1 cellular context compared by ENCODE assay signal in genomic region chr17:73798111-73798748, GRCh38.
TF ChIP-seq lines count a peak whose summit lies in the region.

No MANE protein-coding gene starts in this region.

TF ChIP-seq in HepG2, 621 proteins besides CTCF, POLR2A, EP300 and RAD21 (continued from another document and continues in another):
- TF ChIP-seq ZNF646 (CRISPR knock-in tag; IDR thresholded peaks at IDR 0.05) (peak; percentile 19; the same call in 1 of the 2 replicates), NFE2L2 (IDR thresholded peaks at IDR 0.05; ENCODE audit: low read length) (peak; percentile 90), ARNT2 (CRISPR knock-in tag; IDR thresholded peaks at IDR 0.05; ENCODE audit: low read depth) (no peak), KDM5B (CRISPR knock-in tag; IDR thresholded peaks at IDR 0.05; ENCODE audit: borderline replicate concordance) (no peak), ZBTB21 (CRISPR knock-in tag; IDR thresholded peaks at IDR 0.05) (no peak; the same call in 1 of the 2 replicates), RAD51 (IDR thresholded peaks at IDR 0.05; ENCODE audit: borderline replicate concordance) (no peak), ZNF431 (CRISPR knock-in tag; IDR thresholded peaks at IDR 0.05; ENCODE audit: borderline replicate concordance, low read depth) (no peak), PHF5A (CRISPR knock-in tag; IDR thresholded peaks at IDR 0.05; ENCODE audit: low read depth, unreplicated experiment) (peak; percentile 47), ZNF7 (CRISPR knock-in tag; IDR thresholded peaks at IDR 0.05) (no peak), ZSCAN25 (CRISPR knock-in tag; IDR thresholded peaks at IDR 0.05) (peak; percentile 54; the same call in 1 of the 2 replicates), TCF7 (IDR thresholded peaks at IDR 0.05; ENCODE audit: low read depth) (peak; percentile 95), ZNF260 (CRISPR knock-in tag; IDR thresholded peaks at IDR 0.05; ENCODE audit: borderline replicate concordance, low read depth) (no peak), ZC3H13 (CRISPR knock-in tag; IDR thresholded peaks at IDR 0.05) (no peak), DMAP1 (CRISPR knock-in tag; IDR thresholded peaks at IDR 0.05) (peak; percentile 77), ZHX1 (CRISPR knock-in tag; IDR thresholded peaks at IDR 0.05; ENCODE audit: low read depth) (peak; percentile 60; the same call in 1 of the 2 replicates), SRY (CRISPR knock-in tag; IDR thresholded peaks at IDR 0.05) (no peak), CREB1 (IDR thresholded peaks at IDR 0.05) (no peak), CREB1 (CRISPR knock-in tag; IDR thresholded peaks at IDR 0.05) (peak; percentile 63; the same call in 1 of the 2 replicates), ATAD3A (CRISPR knock-in tag; IDR thresholded peaks at IDR 0.05) (no peak), DDIT3 (CRISPR knock-in tag; IDR thresholded peaks at IDR 0.05) (peak; percentile 74; the same call in 1 of the 2 replicates), ZNF619 (CRISPR knock-in tag; IDR thresholded peaks at IDR 0.05) (peak; percentile 66; the same call in 1 of the 2 replicates), MIER2 (CRISPR knock-in tag; IDR thresholded peaks at IDR 0.05) (peak; percentile 91), ZNF124 (CRISPR knock-in tag; IDR thresholded peaks at IDR 0.05) (peak; percentile 90), MTERF4 (CRISPR knock-in tag; IDR thresholded peaks at IDR 0.05) (no peak), HNF4G (IDR thresholded peaks at IDR 0.05; ENCODE audit: borderline replicate concordance, low read depth, low read length) (peak; percentile 100), HNF4G (CRISPR knock-in tag; IDR thresholded peaks at IDR 0.05; ENCODE audit: borderline replicate concordance, low read depth) (peak; percentile 98), PRMT3 (CRISPR knock-in tag; IDR thresholded peaks at IDR 0.05; ENCODE audit: borderline replicate concordance, low read depth) (0 out of 2 replicates have a peak, but pooled peaks have one; percentile 64), SRF (IDR thresholded peaks at IDR 0.05; ENCODE audit: low read depth, low read length) (0 out of 2 replicates have a peak, but pooled peaks have one; percentile 31), FOXA3 (CRISPR knock-in tag; IDR thresholded peaks at IDR 0.05) (peak; percentile 98), ZFP36L2 (CRISPR knock-in tag; IDR thresholded peaks at IDR 0.05) (no peak), EED (CRISPR knock-in tag; IDR thresholded peaks at IDR 0.05) (no peak), CREM (IDR thresholded peaks at IDR 0.05) (peak; percentile 94), CREM (CRISPR knock-in tag; IDR thresholded peaks at IDR 0.05) (no peak), ZSCAN31 (CRISPR knock-in tag; IDR thresholded peaks at IDR 0.05; ENCODE audit: low read depth) (peak; percentile 77; the same call in 1 of the 2 replicates), ZNF543 (CRISPR knock-in tag; IDR thresholded peaks at IDR 0.05) (no peak), ZNF350 (CRISPR knock-in tag; IDR thresholded peaks at IDR 0.05; ENCODE audit: borderline replicate concordance, low read depth) (peak; percentile 86), ZNF747 (CRISPR knock-in tag; IDR thresholded peaks at IDR 0.05; ENCODE audit: borderline replicate concordance) (peak; percentile 84; the same call in 1 of the 2 replicates), TBX3 (IDR thresholded peaks at IDR 0.05; ENCODE audit: borderline replicate concordance) (peak; percentile 74; the same call in 1 of the 2 replicates), ZNF34 (CRISPR knock-in tag; IDR thresholded peaks at IDR 0.05; ENCODE audit: borderline replicate concordance) (no peak), CEBPG (CRISPR knock-in tag; IDR thresholded peaks at IDR 0.05) (peak; percentile 98), ZNF326 (CRISPR knock-in tag; IDR thresholded peaks at IDR 0.05; ENCODE audit: borderline replicate concordance) (no peak), DPF2 (CRISPR knock-in tag; IDR thresholded peaks at IDR 0.05; ENCODE audit: borderline replicate concordance, low read depth) (peak; percentile 98), JARID2 (CRISPR knock-in tag; IDR thresholded peaks at IDR 0.05; ENCODE audit: insufficient replicate concordance) (no peak), BCL3 (CRISPR knock-in tag; IDR thresholded peaks at IDR 0.05) (peak; percentile 65; the same call in 1 of the 2 replicates), ZNF761 (CRISPR knock-in tag; conservative IDR thresholded peaks at IDR 0.05) (no peak)
- TF ChIP-seq, protein P1, sequence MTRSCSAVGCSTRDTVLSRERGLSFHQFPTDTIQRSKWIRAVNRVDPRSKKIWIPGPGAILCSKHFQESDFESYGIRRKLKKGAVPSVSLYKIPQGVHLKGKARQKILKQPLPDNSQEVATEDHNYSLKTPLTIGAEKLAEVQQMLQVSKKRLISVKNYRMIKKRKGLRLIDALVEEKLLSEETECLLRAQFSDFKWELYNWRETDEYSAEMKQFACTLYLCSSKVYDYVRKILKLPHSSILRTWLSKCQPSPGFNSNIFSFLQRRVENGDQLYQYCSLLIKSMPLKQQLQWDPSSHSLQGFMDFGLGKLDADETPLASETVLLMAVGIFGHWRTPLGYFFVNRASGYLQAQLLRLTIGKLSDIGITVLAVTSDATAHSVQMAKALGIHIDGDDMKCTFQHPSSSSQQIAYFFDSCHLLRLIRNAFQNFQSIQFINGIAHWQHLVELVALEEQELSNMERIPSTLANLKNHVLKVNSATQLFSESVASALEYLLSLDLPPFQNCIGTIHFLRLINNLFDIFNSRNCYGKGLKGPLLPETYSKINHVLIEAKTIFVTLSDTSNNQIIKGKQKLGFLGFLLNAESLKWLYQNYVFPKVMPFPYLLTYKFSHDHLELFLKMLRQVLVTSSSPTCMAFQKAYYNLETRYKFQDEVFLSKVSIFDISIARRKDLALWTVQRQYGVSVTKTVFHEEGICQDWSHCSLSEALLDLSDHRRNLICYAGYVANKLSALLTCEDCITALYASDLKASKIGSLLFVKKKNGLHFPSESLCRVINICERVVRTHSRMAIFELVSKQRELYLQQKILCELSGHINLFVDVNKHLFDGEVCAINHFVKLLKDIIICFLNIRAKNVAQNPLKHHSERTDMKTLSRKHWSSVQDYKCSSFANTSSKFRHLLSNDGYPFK (CRISPR knock-in tag; IDR thresholded peaks at IDR 0.05; ENCODE audit: borderline replicate concordance): no peak
- TF ChIP-seq, protein P2, sequence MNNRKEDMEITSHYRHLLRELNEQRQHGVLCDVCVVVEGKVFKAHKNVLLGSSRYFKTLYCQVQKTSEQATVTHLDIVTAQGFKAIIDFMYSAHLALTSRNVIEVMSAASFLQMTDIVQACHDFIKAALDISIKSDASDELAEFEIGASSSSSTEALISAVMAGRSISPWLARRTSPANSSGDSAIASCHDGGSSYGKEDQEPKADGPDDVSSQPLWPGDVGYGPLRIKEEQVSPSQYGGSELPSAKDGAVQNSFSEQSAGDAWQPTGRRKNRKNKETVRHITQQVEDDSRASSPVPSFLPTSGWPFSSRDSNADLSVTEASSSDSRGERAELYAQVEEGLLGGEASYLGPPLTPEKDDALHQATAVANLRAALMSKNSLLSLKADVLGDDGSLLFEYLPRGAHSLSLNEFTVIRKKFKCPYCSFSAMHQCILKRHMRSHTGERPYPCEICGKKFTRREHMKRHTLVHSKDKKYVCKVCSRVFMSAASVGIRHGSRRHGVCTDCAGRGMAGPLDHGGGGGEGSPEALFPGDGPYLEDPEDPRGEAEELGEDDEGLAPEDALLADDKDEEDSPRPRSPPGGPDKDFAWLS (CRISPR knock-in tag; IDR thresholded peaks at IDR 0.05; ENCODE audit: borderline replicate concordance): no peak
- TF ChIP-seq, protein P3, sequence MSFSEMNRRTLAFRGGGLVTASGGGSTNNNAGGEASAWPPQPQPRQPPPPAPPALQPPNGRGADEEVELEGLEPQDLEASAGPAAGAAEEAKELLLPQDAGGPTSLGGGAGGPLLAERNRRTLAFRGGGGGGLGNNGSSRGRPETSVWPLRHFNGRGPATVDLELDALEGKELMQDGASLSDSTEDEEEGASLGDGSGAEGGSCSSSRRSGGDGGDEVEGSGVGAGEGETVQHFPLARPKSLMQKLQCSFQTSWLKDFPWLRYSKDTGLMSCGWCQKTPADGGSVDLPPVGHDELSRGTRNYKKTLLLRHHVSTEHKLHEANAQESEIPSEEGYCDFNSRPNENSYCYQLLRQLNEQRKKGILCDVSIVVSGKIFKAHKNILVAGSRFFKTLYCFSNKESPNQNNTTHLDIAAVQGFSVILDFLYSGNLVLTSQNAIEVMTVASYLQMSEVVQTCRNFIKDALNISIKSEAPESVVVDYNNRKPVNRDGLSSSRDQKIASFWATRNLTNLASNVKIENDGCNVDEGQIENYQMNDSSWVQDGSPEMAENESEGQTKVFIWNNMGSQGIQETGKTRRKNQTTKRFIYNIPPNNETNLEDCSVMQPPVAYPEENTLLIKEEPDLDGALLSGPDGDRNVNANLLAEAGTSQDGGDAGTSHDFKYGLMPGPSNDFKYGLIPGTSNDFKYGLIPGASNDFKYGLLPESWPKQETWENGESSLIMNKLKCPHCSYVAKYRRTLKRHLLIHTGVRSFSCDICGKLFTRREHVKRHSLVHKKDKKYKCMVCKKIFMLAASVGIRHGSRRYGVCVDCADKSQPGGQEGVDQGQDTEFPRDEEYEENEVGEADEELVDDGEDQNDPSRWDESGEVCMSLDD (CRISPR knock-in tag; IDR thresholded peaks at IDR 0.05; ENCODE audit: borderline replicate concordance): no peak
